8 cellular contexts compared by ENCODE assay signal in the genomic region with DNA sequence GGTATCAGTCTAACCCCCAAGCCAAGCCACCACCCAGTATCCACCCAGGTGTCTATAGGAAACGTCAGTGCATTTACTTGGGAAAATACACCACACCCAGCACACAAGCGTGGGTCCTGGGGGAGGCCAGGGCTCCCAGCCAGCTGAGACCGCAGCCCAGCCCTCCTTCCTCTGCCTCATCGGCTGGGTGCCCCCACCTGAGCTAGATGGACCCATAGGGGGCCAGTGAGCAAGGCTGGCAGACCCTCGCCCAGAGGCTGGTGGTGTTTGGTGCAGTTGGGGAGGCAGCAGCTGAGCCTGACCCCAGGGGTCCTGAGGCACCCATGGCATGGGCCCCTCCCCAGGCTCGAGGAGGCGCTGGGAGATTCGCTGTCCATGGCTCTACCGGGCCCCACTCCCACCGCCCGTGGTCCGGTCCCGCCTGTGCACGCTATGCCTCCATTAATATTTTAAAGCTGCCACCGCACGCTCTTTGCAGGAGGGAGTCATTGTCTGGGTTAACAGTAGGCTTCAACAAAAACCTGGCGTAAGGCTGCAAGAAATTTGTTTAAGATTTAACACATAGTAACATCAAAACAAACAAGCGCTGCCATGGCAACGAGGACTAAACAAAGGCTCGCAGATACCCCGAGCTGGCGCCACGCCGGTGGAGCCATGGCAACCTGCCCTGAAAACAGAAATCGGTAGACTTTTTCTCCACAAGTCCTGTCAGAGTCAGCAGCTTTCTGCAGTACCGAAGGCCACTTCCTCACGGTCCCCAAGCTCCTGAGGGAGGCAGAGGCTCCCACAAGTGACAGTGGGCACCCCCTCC.
A peak's percentile ranks its signal among the peaks of the same experiment; 100 is the strongest.
DNase-seq lines count a peak whose midpoint lies in the region; ATAC-seq and TF ChIP-seq lines count a peak whose summit lies in the region.

No MANE protein-coding gene starts in this region.

- H3K4me3 Mint-ChIP-seq in stimulated activated effector memory CD8-positive, alpha-beta T cell treated with anti-CD3 and anti-CD28 coated beads, Interleukin-12 subunit alpha, Interleukin-12 subunit beta, amount 100 ng/mL, for 72 hours: peak overlapping the region; percentile 42

- H3K27ac Mint-ChIP-seq in stimulated activated effector memory CD8-positive, alpha-beta T cell treated with anti-CD3 and anti-CD28 coated beads, Interleukin-12 subunit alpha, Interleukin-12 subunit beta, amount 100 ng/mL, for 72 hours: peak overlapping the region; percentile 76

- no peak for TF ChIP-seq CTCF in epithelial cell of esophagus (IDR thresholded peaks at IDR 0.05; ENCODE audit: insufficient read depth, low read depth, low read length, missing control alignments)

- peak; percentile 25 to 41 for DNase-seq in stimulated activated CD4-positive, alpha-beta T cell treated with anti-CD3 and anti-CD28 coated beads, Interleukin-12 subunit alpha, Interleukin-12 subunit beta, amount 100 ng/mL, for 24 hours (ENCODE audit: low read depth in 2 of 2)
- no peak for DNase-seq in stimulated activated CD4-positive, alpha-beta T cell treated with anti-CD3 and anti-CD28 coated beads, Interleukin-12 subunit alpha, Interleukin-12 subunit beta, amount 100 ng/mL, for 4 hours
- DNase-seq in NCI-H526 (lab: John Stamatoyannopoulos, UW) (peak; percentile 94 to 95), activated T-cell treated with anti-CD3 and anti-CD28 coated beads for 1 hour (ENCODE audit: low read depth) (peak; percentile 64), epithelial cell of esophagus (ENCODE audit: low read depth) (peak; percentile 72), midbrain (lab: John Stamatoyannopoulos, UW) (peak; percentile 72)
- DNase-seq in stimulated activated effector memory CD8-positive, alpha-beta T cell treated with anti-CD3 and anti-CD28 coated beads, Interleukin-12 subunit alpha, Interleukin-12 subunit beta, amount 100 ng/mL, for 72 hours (ENCODE audit: low spot score in 2 of 2): peak in 1 of 2 donors; percentile 70

- peak; percentile 56 for ATAC-seq in stimulated activated effector memory CD8-positive, alpha-beta T cell treated with anti-CD3 and anti-CD28 coated beads, Interleukin-12 subunit alpha, Interleukin-12 subunit beta, amount 100 ng/mL, for 72 hours
- no peak for ATAC-seq in HG02885 (IDR thresholded peaks at IDR 0.05; ENCODE audit: poor library complexity, unreplicated experiment)

- H3K36me3 Mint-ChIP-seq in stimulated activated effector memory CD8-positive, alpha-beta T cell treated with anti-CD3 and anti-CD28 coated beads, Interleukin-12 subunit alpha, Interleukin-12 subunit beta, amount 100 ng/mL, for 72 hours: peaks cover 17% of the 10 kb centered on the region

- peaks cover 21% of the 10 kb centered on the region for H3K4me1 Mint-ChIP-seq in stimulated activated effector memory CD8-positive, alpha-beta T cell treated with anti-CD3 and anti-CD28 coated beads, Interleukin-12 subunit alpha, Interleukin-12 subunit beta, amount 100 ng/mL, for 72 hours

- H3K4me3 ChIP-seq in epithelial cell of esophagus (ENCODE audit: low read length): no peak overlapping the region

- no peaks in the 10 kb centered on the region for H3K9me3 Mint-ChIP-seq in stimulated activated effector memory CD8-positive, alpha-beta T cell treated with anti-CD3 and anti-CD28 coated beads, Interleukin-12 subunit alpha, Interleukin-12 subunit beta, amount 100 ng/mL, for 72 hours
